ENCODE assay signal across 8 cellular contexts in the genomic region with DNA sequence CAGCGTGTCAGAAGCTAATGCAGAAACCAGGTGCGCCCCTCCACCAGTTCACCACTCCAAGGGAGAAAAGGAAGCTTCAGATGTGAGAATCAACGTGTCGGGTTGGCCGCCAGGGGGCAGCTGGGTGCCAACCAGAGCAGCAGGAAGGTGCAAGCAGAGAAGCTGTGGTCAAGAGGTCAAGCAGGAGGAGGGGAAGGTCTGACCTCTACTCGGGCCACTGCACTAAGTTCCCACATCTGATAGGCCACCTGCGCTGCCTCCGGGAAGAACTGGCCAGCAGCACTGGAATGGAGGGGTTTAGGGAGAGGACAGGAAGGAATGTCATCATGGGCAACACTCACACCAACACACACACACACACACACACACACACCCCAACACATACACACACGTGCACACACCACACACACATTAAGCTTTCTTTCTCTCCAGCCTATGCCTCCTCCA. TPM values are rescaled to one million over a fixed set of nuclear protein-coding genes. Genes with fewer than 3 reads are reported as not detected.
DNase-seq lines count a peak whose midpoint lies in the region; ATAC-seq and TF ChIP-seq lines count a peak whose summit lies in the region.

No MANE protein-coding gene starts in this region.

- H3K4me3 ChIP-seq in AG04449 (ENCODE audit: low read depth, low read length) (no peak overlapping the region), adrenal gland (no peak overlapping the region), right atrium auricular region (no peak overlapping the region)
- no peak overlapping the region for H3K4me3 ChIP-seq in Jurkat, Clone E6-1 (ENCODE audit: low read length)

- peaks cover 0 to 8% of the 10 kb centered on the region in 2 donors for H3K4me1 ChIP-seq in adrenal gland (replicated peaks in 1 of 2)
- peaks cover 0 to 21% of the 10 kb centered on the region in 2 donors for H3K4me1 ChIP-seq in right atrium auricular region

- 10 to 21% (median 12%) methylated on average over 5 to 9 of the region's 9 CpGs for WGBS in adrenal gland, 4 donors

- intact Hi-C loops in adrenal gland (cut with DNase I) (loop anchor here (5.0 to 10.0 kb wide), 2 partner anchors 36 to 109 kb away; no protein-coding TSS in a partner anchor), sciatic nerve (cut with DNase I) (loop anchor here (5.0 kb wide), 1 partner anchor 36 kb away; no protein-coding TSS in a partner anchor)

- POLR2A ChIA-PET in AG04449 (lab: Yijun Ruan, JAX): interaction anchor here (0.7 to 1.2 kb wide), 5 partner anchors 10 to 748 kb away, joined by 3 to 4 read pairs (median 3); no protein-coding TSS in a partner anchor

- H3K27ac ChIP-seq in adrenal gland: no peak overlapping the region
- no peak overlapping the region for H3K27ac ChIP-seq in right atrium auricular region

- CTCF ChIA-PET in AG04449 (lab: Yijun Ruan, JAX): interaction anchor here (0.7 to 24.0 kb wide), 29 partner anchors 12 to 645 kb away, joined by 3 to 1128 read pairs (median 7); a partner anchor contains a TSS

- H3K9me3 ChIP-seq in adrenal gland (replicated peaks in 1 of 3) (no peaks in the 10 kb centered on the region), right atrium auricular region (no peaks in the 10 kb centered on the region)

- H3K27me3 ChIP-seq in adrenal gland (no peaks in the 10 kb centered on the region), right atrium auricular region (no peaks in the 10 kb centered on the region)

- no peak for TF ChIP-seq POLR2A in adrenal gland (IDR thresholded peaks at IDR 0.05)

- DNase-seq in AG04449 (ENCODE audit: low read depth, low spot score) (no peak), T follicular helper cell (ENCODE audit: low read depth) (peak; percentile 49), adrenal gland (peak; percentile 67 to 87 (median 79)), right atrium auricular region (ENCODE audit: low spot score) (peak; percentile 78), sciatic nerve (ENCODE audit: low spot score) (peak; percentile 81), NCI-H524 treated with DMSO at 0.1 percent for 48 hours (lab: John Stamatoyannopoulos, UW) (no peak)
- DNase-seq in Jurkat, Clone E6-1 (ENCODE audit: low read depth, low spot score): peak; percentile 32

- ATAC-seq in GM18861 (IDR thresholded peaks at IDR 0.05; ENCODE audit: unreplicated experiment): peak; percentile 31
- ATAC-seq in sciatic nerve: peak; percentile 80

- peak; percentile 85 for TF ChIP-seq CTCF in AG04449 (IDR thresholded peaks at IDR 0.05; ENCODE audit: insufficient read depth, low read length, missing control alignments)
- TF ChIP-seq CTCF in adrenal gland (IDR thresholded peaks at IDR 0.05): peak; percentile 54 to 91 (median 80)
- TF ChIP-seq CTCF in right atrium auricular region (IDR thresholded peaks at IDR 0.05): peak; percentile 77 to 90

- H3K36me3 ChIP-seq in adrenal gland (replicated peaks in 1 of 2) (peaks cover 0 to 90% of the 10 kb centered on the region in 2 donors), right atrium auricular region (peaks cover 75% of the 10 kb centered on the region)

RNA-seq across cellular contexts. Expression of a gene that starts 31.4 kb away (rescaled TPM):
- 276 TPM for polyA plus RNA-seq in Jurkat, Clone E6-1 (2012; ENCODE audit: insufficient read depth, insufficient read length)
- total RNA-seq in adrenal gland: 100 to 1,000 TPM; 144 to 382 (median 278) TPM
- polyA plus RNA-seq in adrenal gland: 100 to 1,000 TPM; 115 to 176 (median 139) TPM
- total RNA-seq in right atrium auricular region: 100 to 1,000 TPM; 164 to 165 TPM
- total RNA-seq in sciatic nerve: 211 TPM

RNA-seq across cellular contexts. Expression of a gene that starts 45.4 kb away (rescaled TPM):
- 58.1 TPM for polyA plus RNA-seq in Jurkat, Clone E6-1 (2012; ENCODE audit: insufficient read depth, insufficient read length)
- 100 to 1,000 TPM in 6 of 8 donors, 10 to 100 TPM in 2; 36.6 to 129 (median 103) TPM for total RNA-seq in adrenal gland
- polyA plus RNA-seq in adrenal gland: 10 to 100 TPM; 42.2 to 85.1 (median 68.1) TPM
- total RNA-seq in right atrium auricular region: 10 to 100 TPM; 68.9 to 92.6 TPM
- 80.2 TPM for total RNA-seq in sciatic nerve

Comparison
In these comparisons a context has a peak if more than half of its experiments do, and no peak if none do; other contexts are left out.
1. DNase-seq: peak in Jurkat, Clone E6-1 (single experiment), T follicular helper cell (single experiment), adrenal gland (7 of 7), right atrium auricular region (single experiment) and sciatic nerve (single experiment); none in AG04449 (single experiment) and NCI-H524 treated with DMSO at 0.1 percent for 48 hours (single experiment).
2. Peak in every context shown above with its lines, with median percentiles within 50 percentile points of each other: CTCF ChIP-seq.